Comparison of ENCODE assay signal across 21 cellular contexts in the genomic region with DNA sequence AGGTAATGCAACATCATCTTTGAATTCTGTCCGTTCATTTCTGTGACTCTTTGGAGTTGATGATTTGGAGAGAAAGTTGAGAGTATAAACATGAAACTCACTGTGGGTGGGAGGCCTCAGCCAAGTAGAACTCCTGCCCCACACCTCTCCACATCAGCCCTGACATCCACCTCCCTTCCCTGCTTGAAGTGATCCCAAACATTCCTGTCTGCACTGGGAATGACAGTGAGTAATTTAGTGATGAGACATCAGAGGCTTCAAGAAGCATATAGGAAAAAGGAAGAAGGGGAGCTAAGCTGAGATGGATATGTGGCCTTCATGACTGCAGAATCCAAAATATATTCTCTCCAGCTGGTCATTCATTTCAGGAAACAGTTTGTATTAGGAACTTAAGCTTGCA.
"Had no signal": no experiment of that assay in that cellular context is flagged by ENCODE, and none has a peak within 500 bp of the region (broad histone marks: within the 10 kb centered on the region; RNA-seq: fewer than 3 reads in every experiment).

No MANE protein-coding gene starts in this region.

- ATAC-seq: lower lobe of right lung; naive thymus-derived CD4-positive, alpha-beta T cell had no signal

- H3K27ac ChIP-seq: colonic mucosa, heart left ventricle, left ventricle myocardium inferior, lower lobe of right lung, neutrophil, sigmoid colon, stomach, transverse colon had no signal

- FAIRE-seq: endothelial cell of umbilical vein, islet of Langerhans, small intestine had no signal

- H3K9me3 ChIP-seq: colonic mucosa, heart left ventricle, left ventricle myocardium inferior, lower lobe of right lung, neutrophil, sigmoid colon, thoracic aorta, transverse colon had no signal

- H3K4me1 ChIP-seq: colonic mucosa, left ventricle myocardium inferior, lower lobe of right lung, stomach, transverse colon had no signal

- H3K36me3 ChIP-seq: colonic mucosa, heart left ventricle, left ventricle myocardium inferior, lower lobe of right lung, neutrophil, sigmoid colon, stomach, thoracic aorta, transverse colon had no signal

- DNase-seq: colonic mucosa; dermis blood vessel endothelial cell; erythroblast; foreskin melanocyte; heart left ventricle; hippocampal formation; left ventricle myocardium inferior; lower lobe of right lung; naive thymus-derived CD4-positive, alpha-beta T cell; posterior cingulate gyrus; sigmoid colon; small intestine; stimulated activated CD4-positive, alpha-beta T cell treated with anti-CD3 and anti-CD28 coated beads, Interleukin-12 subunit alpha, Interleukin-12 subunit beta, amount 100 ng/mL, for 4 hours; stimulated activated naive CD4-positive, alpha-beta T cell; stomach; substantia nigra; transverse colon had no signal

- H3K4me3 ChIP-seq: colonic mucosa, heart left ventricle, left ventricle myocardium inferior, lower lobe of right lung, sigmoid colon, stomach, thoracic aorta, transverse colon had no signal

- H3K27me3 ChIP-seq: colonic mucosa, neutrophil, sigmoid colon, stomach, transverse colon had no signal
